28 cellular contexts compared by ENCODE assay signal in the genomic region with DNA sequence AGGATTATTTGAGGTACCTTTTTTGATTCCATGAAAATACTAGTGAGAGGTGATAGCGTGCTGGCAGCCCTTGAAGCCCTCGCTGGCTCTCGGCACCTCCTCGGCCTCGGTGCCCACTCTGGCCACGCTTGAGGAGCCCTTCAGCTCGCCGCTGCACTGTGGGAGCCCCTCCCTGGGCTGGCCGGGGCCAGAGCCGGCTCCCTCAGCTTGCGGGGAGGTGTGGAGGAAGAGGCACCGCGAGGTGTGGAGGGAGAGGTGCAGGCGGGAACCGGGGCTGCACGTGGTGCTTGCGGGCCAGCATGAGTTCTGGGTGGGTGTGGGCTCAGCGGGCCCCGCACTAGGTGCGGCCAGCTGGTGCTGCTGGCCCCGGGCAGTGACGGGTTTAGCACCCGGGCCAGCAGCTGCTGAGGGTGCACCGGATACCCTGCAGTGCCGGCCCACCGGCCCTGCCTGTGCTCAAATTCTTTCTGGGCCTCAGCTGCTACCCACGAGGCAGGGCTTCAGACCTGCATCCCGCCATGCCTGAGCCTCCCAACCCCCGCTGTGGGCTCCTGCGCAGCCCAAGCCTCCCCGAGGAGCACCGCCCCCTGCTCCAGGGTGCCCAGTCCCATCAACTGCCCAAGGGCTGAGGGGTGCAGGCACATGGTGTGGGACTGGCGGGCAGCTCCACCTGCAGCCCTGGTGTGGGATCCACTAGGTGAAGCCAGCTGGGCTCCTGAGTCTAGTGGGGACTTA.
"Had no signal": no experiment of that assay in that cellular context is flagged by ENCODE, and none has a peak within 500 bp of the region (broad histone marks: within the 10 kb centered on the region; RNA-seq: fewer than 3 reads in every experiment).

No MANE protein-coding gene starts in this region.

- H3K4me1 Mint-ChIP-seq: activated CD4-positive, alpha-beta T cell treated with anti-CD3 and anti-CD28 coated beads, Interleukin-2, amount 10 ng/mL, durations not matched to agents 24 days and 14 days; central memory CD8-positive, alpha-beta T cell had no signal

- H3K9me3 Mint-ChIP-seq: activated CD4-positive, alpha-beta T cell treated with anti-CD3 and anti-CD28 coated beads, Interleukin-2, amount 10 ng/mL, durations not matched to agents 24 days and 14 days; activated T-cell treated with anti-CD3 and anti-CD28 coated beads, Interleukin-2, amount 50 U/mL, for 4 hours; activated T-helper 1 cell treated with anti-CD3 and anti-CD28 coated beads, Interleukin-12 subunit alpha, Interleukin-12 subunit beta, Interleukin-2, Interleukin-4 antibody, amounts not matched to agents 30 ng/mL and 10 ng/mL and 1 ng/mL, durations not matched to agents 14 hours and 24 hours and 36 hours; central memory CD8-positive, alpha-beta T cell; T-helper 1 cell treated with Interleukin-12 subunit alpha and Interleukin-12 subunit beta and Interleukin-4 antibody, amounts not matched to agents 30 μg/mL and 1 μg/mL, for 36 hours; T-helper 2 cell treated with Interferon-gamma antibody and Interleukin-4, amounts not matched to agents 5 μg/mL and 100 μg/mL, for 36 hours had no signal

- H3K4me3 Mint-ChIP-seq: activated CD4-positive, alpha-beta T cell treated with anti-CD3 and anti-CD28 coated beads, Interleukin-2, amount 10 ng/mL, durations not matched to agents 24 days and 14 days; activated CD8-positive, alpha-beta T cell treated with anti-CD3 and anti-CD28 coated beads for 36 hours; activated naive CD8-positive, alpha-beta T cell treated with anti-CD3 and anti-CD28 coated beads for 36 hours; activated T-cell treated with anti-CD3 and anti-CD28 coated beads, Interleukin-2, amount 50 U/mL, for 4 hours; activated T-helper 1 cell treated with anti-CD3 and anti-CD28 coated beads, Interleukin-12 subunit alpha, Interleukin-12 subunit beta, Interleukin-2, Interleukin-4 antibody, amounts not matched to agents 30 ng/mL and 10 ng/mL and 1 ng/mL, durations not matched to agents 14 hours and 24 hours and 36 hours; central memory CD8-positive, alpha-beta T cell; T-helper 1 cell treated with Interleukin-12 subunit alpha and Interleukin-12 subunit beta and Interleukin-4 antibody, amounts not matched to agents 30 μg/mL and 1 μg/mL, for 36 hours; T-helper 2 cell treated with Interferon-gamma antibody and Interleukin-4, amounts not matched to agents 5 μg/mL and 100 μg/mL, for 36 hours had no signal

- H3K36me3 Mint-ChIP-seq: activated naive CD8-positive, alpha-beta T cell treated with anti-CD3 and anti-CD28 coated beads for 36 hours had no signal

- FAIRE-seq: K562, TTC549 had no signal

- H3K9me3 ChIP-seq: SJSA1, SK-N-SH had no signal

- H3K36me3 ChIP-seq: SJSA1 had no signal

- H3K27me3 ChIP-seq: brain microvascular endothelial cell, SJSA1 had no signal

- DNase-seq: activated CD4-positive, alpha-beta T cell treated with anti-CD3 and anti-CD28 coated beads, Interleukin-2, amount 10 ng/mL, durations not matched to agents 24 days and 14 days; activated CD4-positive, alpha-beta T cell treated with anti-CD3 and anti-CD28 coated beads, Interleukin-2, amount 50 U/mL, for 4 hours; activated CD8-positive, alpha-beta T cell treated with anti-CD3 and anti-CD28 coated beads for 36 hours; activated naive CD4-positive, alpha-beta T cell; activated naive CD4-positive, alpha-beta T cell treated with anti-CD3 and anti-CD28 coated beads, Interleukin-2, amount 50 U/mL, for 16 hours; activated naive CD8-positive, alpha-beta T cell treated with anti-CD3 and anti-CD28 coated beads for 36 hours; activated T-cell treated with anti-CD3 and anti-CD28 coated beads for 4 hours; activated T-cell treated with anti-CD3 and anti-CD28 coated beads, Interleukin-2, amount 50 U/mL, for 4 hours; amniotic stem cell; brain microvascular endothelial cell; NCI-H1105 treated with DMSO at 0.1 percent for 48 hours; NCI-H1436; NCI-H1694; NCI-H1930; NCI-H2081 treated with DMSO at 0.1 percent for 48 hours; NCI-H226; NCI-H446 treated with DMSO at 0.1 percent for 48 hours; NCI-H524; SHP77 treated with DMSO at 0.1 percent for 48 hours; SK-N-SH had no signal

- H3K27me3 Mint-ChIP-seq: activated CD8-positive, alpha-beta T cell treated with anti-CD3 and anti-CD28 coated beads for 36 hours; activated naive CD8-positive, alpha-beta T cell treated with anti-CD3 and anti-CD28 coated beads for 36 hours; central memory CD8-positive, alpha-beta T cell had no signal

- ATAC-seq: activated CD8-positive, alpha-beta T cell treated with anti-CD3 and anti-CD28 coated beads for 36 hours; activated T-cell treated with anti-CD3 and anti-CD28 coated beads, Interleukin-2, amount 50 U/mL, for 4 hours; K562; Panc1 had no signal

- H3K27ac ChIP-seq: brain microvascular endothelial cell, SJSA1 had no signal

- H3K27ac Mint-ChIP-seq: activated CD4-positive, alpha-beta T cell treated with anti-CD3 and anti-CD28 coated beads, Interleukin-2, amount 10 ng/mL, durations not matched to agents 24 days and 14 days; activated CD8-positive, alpha-beta T cell treated with anti-CD3 and anti-CD28 coated beads for 36 hours; activated naive CD8-positive, alpha-beta T cell treated with anti-CD3 and anti-CD28 coated beads for 36 hours; activated T-helper 1 cell treated with anti-CD3 and anti-CD28 coated beads, Interleukin-12 subunit alpha, Interleukin-12 subunit beta, Interleukin-2, Interleukin-4 antibody, amounts not matched to agents 30 ng/mL and 10 ng/mL and 1 ng/mL, durations not matched to agents 14 hours and 24 hours and 36 hours; T-helper 1 cell treated with Interleukin-12 subunit alpha and Interleukin-12 subunit beta and Interleukin-4 antibody, amounts not matched to agents 30 μg/mL and 1 μg/mL, for 36 hours; T-helper 2 cell treated with Interferon-gamma antibody and Interleukin-4, amounts not matched to agents 5 μg/mL and 100 μg/mL, for 36 hours had no signal

- H3K4me3 ChIP-seq: K562, SJSA1 had no signal
